ENCODE assay signal across 23 cellular contexts in genomic region chr10:98917828-98918227, GRCh38.
DNase-seq lines count a peak whose midpoint lies in the region; ATAC-seq, FAIRE-seq and TF ChIP-seq lines count a peak whose summit lies in the region.
"Had no signal": no experiment of that assay in that cellular context is flagged by ENCODE, and none has a peak within 500 bp of the region (broad histone marks: within the 10 kb centered on the region; RNA-seq: fewer than 3 reads in every experiment).

No MANE protein-coding gene starts in this region.

- intact Hi-C loops in HepG2 (cut with micrococcal nuclease; ENCODE audit: unreplicated experiment): no loop called here
- intact Hi-C loops in right lobe of liver (cut with DNase I): no loop called here
- intact Hi-C loops in Right ventricle myocardium inferior (cut with DNase I): no loop called here

- no peaks in the 10 kb centered on the region for H3K79me2 ChIP-seq in HepG2 (ENCODE audit: insufficient read depth, low read length)

- POLR2A ChIA-PET in HepG2 (lab: Yijun Ruan, JAX): no interaction called here

- TF ChIP-seq POLR2A in HepG2 (IDR thresholded peaks at IDR 0.05; ENCODE audit: insufficient read depth in 1 of 2, low read depth in 2 of 2, low read length in 2 of 2) (no peak), right lobe of liver (IDR thresholded peaks at IDR 0.05) (no peak)

- no TSS peak for BruUV-seq in HepG2 (replicated peaks; lab: Mats Ljungman, UMichigan)

- no peak for ATAC-seq in HepG2
- ATAC-seq in right lobe of liver: no peak
- ATAC-seq in Right ventricle myocardium inferior: no peak
- no peak for ATAC-seq in HG03108 (IDR thresholded peaks at IDR 0.05; ENCODE audit: unreplicated experiment)
- ATAC-seq: A549; CD8-positive, alpha-beta T cell; GM12878 had no signal

- H3K27me3 ChIP-seq in HepG2 (ENCODE audit: control insufficient read depth in 1 of 2, insufficient read depth in 2 of 2, low read length in 2 of 2): no peaks in the 10 kb centered on the region
- H3K27me3 ChIP-seq in right lobe of liver: no peaks in the 10 kb centered on the region
- no peaks in the 10 kb centered on the region for H3K27me3 ChIP-seq in mesenchymal stem cell (ENCODE audit: control insufficient read depth in 1 of 2, insufficient read depth in 1 of 2, low read length in 2 of 2)
- H3K27me3 ChIP-seq: BLaER1 treated with 17β-estradiol and CSF1 and Interleukin-3, amounts not matched to agents 10 nM and 100 nM had no signal

- H2BK12ac ChIP-seq in mesenchymal stem cell (ENCODE audit: low read length in 2 of 2): no peak overlapping the region

- no peaks in the 10 kb centered on the region for H3K79me1 ChIP-seq in mesenchymal stem cell (replicated peaks; ENCODE audit: low read length, poor library complexity, severe bottlenecking)

- no peak overlapping the region for H3K18ac ChIP-seq in mesenchymal stem cell (ENCODE audit: low read depth in 1 of 2, low read length in 2 of 2)

- 58% methylated on average over 2 of the region's 2 CpGs for WGBS in HepG2 (ENCODE audit: low lambda C conversion rate)
- 64% methylated on average over 2 of the region's 2 CpGs for WGBS in right lobe of liver (ENCODE audit: insufficient coverage, low coverage, low lambda C conversion rate, missing lambda C conversion rate)
- 86% methylated on average over 1 of the region's 2 CpGs for WGBS in mesenchymal stem cell

- no peak overlapping the region for H2BK15ac ChIP-seq in mesenchymal stem cell (ENCODE audit: low read depth, poor library complexity, severe bottlenecking)

- no peak overlapping the region for H3K14ac ChIP-seq in mesenchymal stem cell (ENCODE audit: low read length in 2 of 2)

- H3K23ac ChIP-seq in mesenchymal stem cell (ENCODE audit: low read length in 2 of 2): no peak overlapping the region

- H3K9ac ChIP-seq in HepG2 (ENCODE audit: insufficient read depth, low read depth, low read length) (no peak overlapping the region), mesenchymal stem cell (ENCODE audit: low read length) (no peak overlapping the region)
- H3K9ac ChIP-seq: BLaER1 treated with 17β-estradiol and CSF1 and Interleukin-3, amounts not matched to agents 10 nM and 100 nM had no signal

- TF ChIP-seq EP300 in HepG2 (IDR thresholded peaks at IDR 0.05; ENCODE audit: low read depth in 2 of 2, low read length in 2 of 2): no peak
- TF ChIP-seq EP300 in HepG2 (CRISPR knock-in tag; IDR thresholded peaks at IDR 0.05; ENCODE audit: borderline replicate concordance): no peak

- no peak overlapping the region for H4K8ac ChIP-seq in mesenchymal stem cell (ENCODE audit: low read length)

- H4K91ac ChIP-seq in mesenchymal stem cell (ENCODE audit: low read length): no peak overlapping the region

- H4K20me1 ChIP-seq in HepG2 (ENCODE audit: insufficient read depth, low read length): no peaks in the 10 kb centered on the region
- H4K20me1 ChIP-seq: BLaER1 treated with 17β-estradiol and CSF1 and Interleukin-3, amounts not matched to agents 10 nM and 100 nM had no signal

- H3K4me1 ChIP-seq in HepG2 (ENCODE audit: insufficient read depth, low read length) (no peaks in the 10 kb centered on the region), right lobe of liver (no peaks in the 10 kb centered on the region), mesenchymal stem cell (ENCODE audit: control insufficient read depth, insufficient read depth, low read depth, low read length) (no peaks in the 10 kb centered on the region)
- H3K4me1 ChIP-seq: A549; BLaER1 treated with 17β-estradiol and CSF1 and Interleukin-3, amounts not matched to agents 10 nM and 100 nM; Caco-2 had no signal

- H3K4ac ChIP-seq in mesenchymal stem cell (ENCODE audit: low read depth in 1 of 2, low read length in 2 of 2): no peak overlapping the region

- H3K27ac ChIP-seq in HepG2 (ENCODE audit: extremely low read length, insufficient read depth, low read length) (no peak overlapping the region), right lobe of liver (no peak overlapping the region), mesenchymal stem cell (ENCODE audit: low read length, poor library complexity, severe bottlenecking) (no peak overlapping the region)
- H3K27ac ChIP-seq: 22Rv1; A549; BLaER1 treated with 17β-estradiol and CSF1 and Interleukin-3, amounts not matched to agents 10 nM and 100 nM; C4-2B had no signal

- no peak for TF ChIP-seq CTCF in HepG2 (CRISPR knock-in tag; IDR thresholded peaks at IDR 0.05)
- TF ChIP-seq CTCF in right lobe of liver (IDR thresholded peaks at IDR 0.05): no peak
- TF ChIP-seq CTCF in epithelial cell of esophagus (IDR thresholded peaks at IDR 0.05; ENCODE audit: insufficient read depth, low read depth, low read length, missing control alignments): no peak

- no peak overlapping the region for H2BK5ac ChIP-seq in mesenchymal stem cell (ENCODE audit: low read depth, low read length, poor library complexity, severe bottlenecking)

- DNase-seq in HepG2 (ENCODE audit: low spot score): no peak
- no peak for DNase-seq in right lobe of liver
- DNase-seq in amniotic epithelial cell (ENCODE audit: low read depth): peak; percentile 51
- peak; percentile 5 for DNase-seq in epithelial cell of esophagus (ENCODE audit: low read depth)
- peak; percentile 20 for DNase-seq in mesenchymal stem cell
- DNase-seq in Right ventricle myocardium inferior (ENCODE audit: missing footprints): no peak
- no peak for DNase-seq in GDM1 (lab: John Stamatoyannopoulos, UW)
- DNase-seq: AML-193; Caco-2; Calu3; CD4-positive, alpha-beta T cell; CD8-positive, alpha-beta T cell; DMS79 treated with DMSO at 0.1 percent for 48 hours had no signal

- no peak overlapping the region for H2BK120ac ChIP-seq in mesenchymal stem cell (ENCODE audit: low read depth, low read length)

- CTCF ChIA-PET in HepG2 (lab: Yijun Ruan, JAX; ENCODE audit: low intra/inter-chr PET ratio, low total read pairs): no interaction called here

- H3K4me2 ChIP-seq in HepG2 (ENCODE audit: low read depth, low read length) (no peak overlapping the region), mesenchymal stem cell (ENCODE audit: low read length, poor library complexity, severe bottlenecking) (no peak overlapping the region)
- H3K4me2 ChIP-seq: A549; BLaER1 treated with 17β-estradiol and CSF1 and Interleukin-3, amounts not matched to agents 10 nM and 100 nM had no signal

- no peaks in the 10 kb centered on the region for H3K36me3 ChIP-seq in HepG2 (replicated peaks in 1 of 2; ENCODE audit: control insufficient read depth in 1 of 2, insufficient read depth in 2 of 2, low read length in 2 of 2)
- no peaks in the 10 kb centered on the region for H3K36me3 ChIP-seq in right lobe of liver
- no peaks in the 10 kb centered on the region for H3K36me3 ChIP-seq in mesenchymal stem cell (ENCODE audit: control insufficient read depth in 1 of 2, insufficient read depth in 2 of 2, low read depth in 1 of 2, low read length in 2 of 2)
- H3K36me3 ChIP-seq: BLaER1 treated with 17β-estradiol and CSF1 and Interleukin-3, amounts not matched to agents 10 nM and 100 nM had no signal

- in situ Hi-C loops in HepG2 (cut with HindIII; ENCODE audit: extremely low pct_ligation_motif_present, low pct_unique_long_range_greater_than_20kb): no loop called here

- no peaks in the 10 kb centered on the region for H3K9me3 ChIP-seq in HepG2 (ENCODE audit: low read length)
- no peaks in the 10 kb centered on the region for H3K9me3 ChIP-seq in right lobe of liver
- no peaks in the 10 kb centered on the region for H3K9me3 ChIP-seq in mesenchymal stem cell (ENCODE audit: control insufficient read depth, low read length)
- H3K9me3 ChIP-seq: A549; BLaER1 treated with 17β-estradiol and CSF1 and Interleukin-3, amounts not matched to agents 10 nM and 100 nM; Caco-2 had no signal

- H2AFZ ChIP-seq in HepG2 (ENCODE audit: low read length): no peak overlapping the region
- H2AFZ ChIP-seq in mesenchymal stem cell (ENCODE audit: low read depth, low read length): no peak overlapping the region

- no peak overlapping the region for H3K4me3 ChIP-seq in HepG2 (replicated peaks in 1 of 3; ENCODE audit: insufficient read depth in 1 of 3, low read depth in 2 of 3, low read length in 3 of 3)
- H3K4me3 ChIP-seq in right lobe of liver: no peak overlapping the region
- no peak overlapping the region for H3K4me3 ChIP-seq in epithelial cell of esophagus (ENCODE audit: low read length)
- no peak overlapping the region for H3K4me3 ChIP-seq in mesenchymal stem cell (ENCODE audit: insufficient read depth in 1 of 2, low read depth in 1 of 2, low read length in 2 of 2)
- H3K4me3 ChIP-seq: A549; BLaER1 treated with 17β-estradiol and CSF1 and Interleukin-3, amounts not matched to agents 10 nM and 100 nM; GM12878 had no signal

- no peak for FAIRE-seq in HepG2 (lab: Jason Lieb, UNC)
- FAIRE-seq: A549, D721Med, G401.6, GM12878, GM12892, GM18507 had no signal

- TF ChIP-seq RAD21 in HepG2 (CRISPR knock-in tag; IDR thresholded peaks at IDR 0.05): no peak

- H2AK5ac ChIP-seq in mesenchymal stem cell (ENCODE audit: low read length, severe bottlenecking): no peak overlapping the region

TF ChIP-seq in HepG2, 621 proteins besides CTCF, POLR2A, EP300 and RAD21:
- TF ChIP-seq, protein P1, sequence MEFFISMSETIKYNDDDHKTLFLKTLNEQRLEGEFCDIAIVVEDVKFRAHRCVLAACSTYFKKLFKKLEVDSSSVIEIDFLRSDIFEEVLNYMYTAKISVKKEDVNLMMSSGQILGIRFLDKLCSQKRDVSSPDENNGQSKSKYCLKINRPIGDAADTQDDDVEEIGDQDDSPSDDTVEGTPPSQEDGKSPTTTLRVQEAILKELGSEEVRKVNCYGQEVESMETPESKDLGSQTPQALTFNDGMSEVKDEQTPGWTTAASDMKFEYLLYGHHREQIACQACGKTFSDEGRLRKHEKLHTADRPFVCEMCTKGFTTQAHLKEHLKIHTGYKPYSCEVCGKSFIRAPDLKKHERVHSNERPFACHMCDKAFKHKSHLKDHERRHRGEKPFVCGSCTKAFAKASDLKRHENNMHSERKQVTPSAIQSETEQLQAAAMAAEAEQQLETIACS (CRISPR knock-in tag; IDR thresholded peaks at IDR 0.05): no peak
- peak; percentile 72 for TF ChIP-seq CEBPB (IDR thresholded peaks at IDR 0.05; ENCODE audit: borderline replicate concordance, low read depth, low read length)

Comparison
In these comparisons a context has a peak if more than half of its experiments do, and no peak if none do; other contexts are left out.
1. DNase-seq: peak in amniotic epithelial cell (single experiment), epithelial cell of esophagus (single experiment) and mesenchymal stem cell (single experiment); none in HepG2 (single experiment), right lobe of liver (0 of 3), Right ventricle myocardium inferior (single experiment) and GDM1 (single experiment).